21 cellular contexts compared by ENCODE assay signal in the genomic region with DNA sequence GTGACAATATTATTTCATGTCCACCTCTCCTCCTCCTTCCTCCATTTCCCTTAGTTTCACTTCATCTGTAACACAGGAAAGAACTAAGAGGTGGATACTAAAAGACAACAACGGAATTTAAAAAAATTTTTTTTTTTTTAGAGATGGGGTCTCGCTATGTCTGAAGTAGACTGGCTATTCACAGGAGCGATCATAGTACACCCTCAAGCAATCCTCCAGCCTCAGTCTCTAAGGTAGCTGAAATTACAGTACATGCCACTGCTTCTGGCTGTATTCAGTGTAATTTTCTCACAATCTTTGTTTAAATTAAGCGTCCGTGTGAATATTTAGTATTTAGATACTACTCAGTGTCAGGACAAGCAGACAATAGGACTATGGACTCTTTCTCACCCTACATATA. TPM values are rescaled to one million over a fixed set of nuclear protein-coding genes. Genes with fewer than 3 reads are reported as not detected.
DNase-seq lines count a peak whose midpoint lies in the region; ATAC-seq and TF ChIP-seq lines count a peak whose summit lies in the region.
"Had no signal": no experiment of that assay in that cellular context is flagged by ENCODE, and none has a peak within 500 bp of the region (broad histone marks: within the 10 kb centered on the region; RNA-seq: fewer than 3 reads in every experiment).

No MANE protein-coding gene starts in this region.

- H3K36me3 Mint-ChIP-seq in nephron progenitor cell (ENCODE audit: low read depth) = peaks cover 14% of the 10 kb centered on the region
- H3K36me3 Mint-ChIP-seq: CD4-positive, alpha-beta memory T cell; WTC11 had no signal

- ATAC-seq in Right ventricle myocardium superior (ENCODE audit: poor library complexity) = peak; percentile 13
- ATAC-seq in Right ventricle myocardium inferior = no peak
- ATAC-seq: WTC11 had no signal

- CTCF ChIA-PET in HEK293T (lab: Yijun Ruan, JAX) = no interaction called here

- H3K4me1 Mint-ChIP-seq in nephron progenitor cell = no peaks in the 10 kb centered on the region
- H3K4me1 Mint-ChIP-seq: WTC11 had no signal

- intact Hi-C loops in Right ventricle myocardium superior (cut with DNase I) (no loop called here), Right ventricle myocardium inferior (cut with DNase I) (no loop called here), esophagus muscularis mucosa (cut with DNase I) (no loop called here), vagina (cut with DNase I) (no loop called here)

- no peak for TF ChIP-seq POLR2A in esophagus muscularis mucosa (IDR thresholded peaks at IDR 0.05; ENCODE audit: low read depth)
- no peak for TF ChIP-seq POLR2A in vagina (IDR thresholded peaks at IDR 0.05)

- H3K27ac ChIP-seq in esophagus muscularis mucosa (replicated peaks in 1 of 4) (peak overlapping the region; percentile 28 to 70 (median 59)), vagina (peak overlapping the region; percentile 42)
- H3K27ac ChIP-seq: epithelial cell of prostate, RWPE1 had no signal

- TF ChIP-seq CTCF in esophagus muscularis mucosa (IDR thresholded peaks at IDR 0.05) (no peak), nephron progenitor cell (IDR thresholded peaks at IDR 0.05) (no peak), vagina (IDR thresholded peaks at IDR 0.05) (no peak)

- 37% methylated on average over 5 of the region's 5 CpGs for WGBS in esophagus muscularis mucosa

- H3K9me3 Mint-ChIP-seq in nephron progenitor cell = peaks cover 3% of the 10 kb centered on the region
- H3K9me3 Mint-ChIP-seq: activated T-helper 2 cell treated with anti-CD3 and anti-CD28 coated beads, Interferon-gamma antibody, Interleukin-2, Interleukin-4, amounts not matched to agents 10 μg/mL and 5 μg/mL and 100 μg/mL, durations not matched to agents 14 hours and 24 hours and 36 hours; T-helper 1 cell treated with Interleukin-12 subunit alpha and Interleukin-12 subunit beta and Interleukin-4 antibody, amounts not matched to agents 30 μg/mL and 1 μg/mL, for 36 hours; type B pancreatic cell; WTC11 had no signal

- no peak for TF ChIP-seq EP300 in esophagus muscularis mucosa (IDR thresholded peaks at IDR 0.05)

- no peaks in the 10 kb centered on the region for H3K9me3 ChIP-seq in esophagus muscularis mucosa
- H3K9me3 ChIP-seq in vagina = no peaks in the 10 kb centered on the region

- no peaks in the 10 kb centered on the region for H3K27me3 ChIP-seq in esophagus muscularis mucosa
- no peaks in the 10 kb centered on the region for H3K27me3 ChIP-seq in vagina

- H3K36me3 ChIP-seq in esophagus muscularis mucosa (no peaks in the 10 kb centered on the region), vagina (no peaks in the 10 kb centered on the region)

- POLR2A ChIA-PET in HEK293T (lab: Yijun Ruan, JAX) = interaction anchor here (1.0 kb wide), 2 partner anchors 11 to 166 kb away, joined by 3 to 5 read pairs; partner anchors contain the start of gene RPL19

- DNase-seq in Right ventricle myocardium superior (no peak), Right ventricle myocardium inferior (ENCODE audit: missing footprints) (no peak), esophagus muscularis mucosa (ENCODE audit: extremely low spot score) (no peak), nephron progenitor cell (no peak), vagina (ENCODE audit: extremely low spot score in 2 of 2) (no peak), HEK293T (ENCODE audit: extremely low spot score) (no peak), cerebellar cortex (ENCODE audit: low spot score) (no peak)
- DNase-seq in NK-92 treated with Interleukin-12 subunit alpha and Interleukin-12 subunit beta, amount 100 ng/mL, for 24 hours (lab: John Stamatoyannopoulos, UW) = no peak
- DNase-seq: amygdala; CD4-positive, alpha-beta memory T cell; kidney; NCI-H1092 treated with DMSO at 0.1 percent for 48 hours; NCI-H82; occipital lobe; stimulated activated CD4-positive, alpha-beta T cell treated with anti-CD3 and anti-CD28 coated beads, Interleukin-4, amount 100 ng/mL, for 24 hours had no signal

- H3K4me3 Mint-ChIP-seq in nephron progenitor cell = no peak overlapping the region
- H3K4me3 Mint-ChIP-seq: CD4-positive, alpha-beta memory T cell; T-helper 1 cell treated with Interleukin-12 subunit alpha and Interleukin-12 subunit beta and Interleukin-4 antibody, amounts not matched to agents 30 μg/mL and 1 μg/mL, for 36 hours; type B pancreatic cell; WTC11 had no signal

- H3K27ac Mint-ChIP-seq in nephron progenitor cell = peak overlapping the region; percentile 5
- H3K27ac Mint-ChIP-seq: activated T-helper 2 cell treated with anti-CD3 and anti-CD28 coated beads, Interferon-gamma antibody, Interleukin-2, Interleukin-4, amounts not matched to agents 10 μg/mL and 5 μg/mL and 100 μg/mL, durations not matched to agents 14 hours and 24 hours and 36 hours; T-helper 1 cell treated with Interleukin-12 subunit alpha and Interleukin-12 subunit beta and Interleukin-4 antibody, amounts not matched to agents 30 μg/mL and 1 μg/mL, for 36 hours; type B pancreatic cell; WTC11 had no signal

- peak overlapping the region in 3 of 4 donors; percentile 0 to 14 (median 6) for H3K4me3 ChIP-seq in esophagus muscularis mucosa
- no peak overlapping the region for H3K4me3 ChIP-seq in vagina

- peaks cover 27 to 37% (median 33%) of the 10 kb centered on the region in 4 donors for H3K4me1 ChIP-seq in esophagus muscularis mucosa
- peaks cover 20% of the 10 kb centered on the region for H3K4me1 ChIP-seq in vagina

- peaks cover 2% of the 10 kb centered on the region for H3K27me3 Mint-ChIP-seq in nephron progenitor cell (ENCODE audit: low read depth, poor library complexity)
- H3K27me3 Mint-ChIP-seq: CD4-positive, alpha-beta memory T cell; type B pancreatic cell had no signal

TF ChIP-seq in HEK293T, 16 proteins besides CTCF, POLR2A, EP300 and RAD21:
- TF ChIP-seq TARDBP (IDR thresholded peaks at IDR 0.05) (no peak), FOXM1 (IDR thresholded peaks at IDR 0.05; ENCODE audit: borderline replicate concordance) (no peak), FOXK2 (IDR thresholded peaks at IDR 0.05) (no peak), CTBP1 (IDR thresholded peaks at IDR 0.05; ENCODE audit: borderline replicate concordance) (no peak), ARNT (IDR thresholded peaks at IDR 0.05) (no peak), NFRKB (IDR thresholded peaks at IDR 0.05) (no peak), SUZ12 (IDR thresholded peaks at IDR 0.05) (no peak), ZNF384 (IDR thresholded peaks at IDR 0.05) (no peak), LEF1 (IDR thresholded peaks at IDR 0.05; ENCODE audit: borderline replicate concordance) (no peak), BHLHE40 (IDR thresholded peaks at IDR 0.05; ENCODE audit: borderline replicate concordance) (no peak), ELF4 (IDR thresholded peaks at IDR 0.05) (no peak), SP1 (IDR thresholded peaks at IDR 0.05) (no peak), FOXA1 (IDR thresholded peaks at IDR 0.05) (no peak), HDGF (IDR thresholded peaks at IDR 0.05; ENCODE audit: borderline replicate concordance) (no peak), L3MBTL2 (conservative IDR thresholded peaks at IDR 0.05) (no peak), PKNOX1 (IDR thresholded peaks at IDR 0.05) (no peak)

RNA-seq across cellular contexts. Expression of gene FBXL20, which starts 35.6 kb away (rescaled TPM):
- total RNA-seq in Right ventricle myocardium superior (12.1 TPM), Right ventricle myocardium inferior (12.7 TPM), esophagus muscularis mucosa (10 to 100 TPM; 13.1 to 19.6 (median 17.2) TPM), vagina (15.7 TPM)

Comparison
In these comparisons a context has a peak if more than half of its experiments do, and no peak if none do; other contexts are left out.
1. H3K4me3 ChIP-seq: peak in esophagus muscularis mucosa (3 of 4); none in vagina (0 of 2).